Comparison of ENCODE assay signal across 26 cellular contexts in genomic region chr9:135259273-135259672, GRCh38.
"Had no signal": no experiment of that assay in that cellular context is flagged by ENCODE, and none has a peak within 500 bp of the region (broad histone marks: within the 10 kb centered on the region; RNA-seq: fewer than 3 reads in every experiment).

No MANE protein-coding gene starts in this region.

- H3K27ac ChIP-seq: neural progenitor cell, neutrophil, pancreas, prostate gland, right atrium auricular region, right lobe of liver, sigmoid colon, stomach, thoracic aorta, thyroid gland, tibial nerve, upper lobe of left lung, vagina had no signal

- H2AFZ ChIP-seq: neural progenitor cell had no signal

- H3K4me2 ChIP-seq: neural progenitor cell had no signal

- H3K4me3 ChIP-seq: neural progenitor cell, pancreas, prostate gland, right atrium auricular region, right lobe of liver, sigmoid colon, stomach, thoracic aorta, thyroid gland, tibial nerve, upper lobe of left lung, vagina had no signal

- H3K9ac ChIP-seq: neural progenitor cell had no signal

- DNase-seq: naive thymus-derived CD4-positive, alpha-beta T cell; natural killer cell; nucleus accumbens; retina; right lobe of liver; sigmoid colon; small intestine; stimulated activated CD4-positive, alpha-beta T cell treated with anti-CD3 and anti-CD28 coated beads, Interleukin-15, amount 100 ng/mL, for 24 hours; stimulated activated CD4-positive, alpha-beta T cell treated with anti-CD3 and anti-CD28 coated beads, Interleukin-2, amount 100 ng/mL, for 24 hours; stimulated activated CD4-positive, alpha-beta T cell treated with anti-CD3 and anti-CD28 coated beads, Interleukin-2, amount 100 ng/mL, for 48 hours; stimulated activated CD4-positive, alpha-beta T cell treated with anti-CD3 and anti-CD28 coated beads, Interleukin-4, amount 100 ng/mL, for 24 hours; stimulated activated naive B cell treated with anti-CD40 and anti-IgM and Interleukin-4, amounts not matched to agents 10 μg/mL and 1 μg/mL and 100 μg/mL, for 72 hours; stimulated activated naive CD4-positive, alpha-beta T cell treated with Interleukin-2 at 50 U/mL for 16 hours; stomach; thyroid gland; trophoblast cell; upper lobe of left lung had no signal

- H3K27me3 ChIP-seq: pancreas, right atrium auricular region, right lobe of liver, thyroid gland, upper lobe of left lung, vagina had no signal

- ATAC-seq: naive thymus-derived CD4-positive, alpha-beta T cell; natural killer cell; pancreas; right lobe of liver; stimulated activated effector memory CD8-positive, alpha-beta T cell treated with anti-CD3 and anti-CD28 coated beads, Interleukin-12 subunit alpha, Interleukin-12 subunit beta, amount 100 ng/mL, for 72 hours; stimulated activated naive B cell treated with anti-CD40 and anti-IgM and Interleukin-4, amounts not matched to agents 10 μg/mL and 1 μg/mL and 100 μg/mL, for 72 hours had no signal

- H3K36me3 ChIP-seq: neural progenitor cell, neutrophil, pancreas, prostate gland, right atrium auricular region, right lobe of liver, sigmoid colon, stomach, thoracic aorta, thyroid gland, tibial nerve, upper lobe of left lung, vagina had no signal

- H3K9me3 ChIP-seq: neutrophil, pancreas, prostate gland, right atrium auricular region, right lobe of liver, sigmoid colon, stomach, thoracic aorta, thyroid gland, tibial nerve, upper lobe of left lung, vagina had no signal

- H3K4me1 ChIP-seq: neural progenitor cell, pancreas, prostate gland, right atrium auricular region, right lobe of liver, sigmoid colon, stomach, thyroid gland, upper lobe of left lung, vagina had no signal
